Comparison of ENCODE assay signal across 1 cellular context in the genomic region with DNA sequence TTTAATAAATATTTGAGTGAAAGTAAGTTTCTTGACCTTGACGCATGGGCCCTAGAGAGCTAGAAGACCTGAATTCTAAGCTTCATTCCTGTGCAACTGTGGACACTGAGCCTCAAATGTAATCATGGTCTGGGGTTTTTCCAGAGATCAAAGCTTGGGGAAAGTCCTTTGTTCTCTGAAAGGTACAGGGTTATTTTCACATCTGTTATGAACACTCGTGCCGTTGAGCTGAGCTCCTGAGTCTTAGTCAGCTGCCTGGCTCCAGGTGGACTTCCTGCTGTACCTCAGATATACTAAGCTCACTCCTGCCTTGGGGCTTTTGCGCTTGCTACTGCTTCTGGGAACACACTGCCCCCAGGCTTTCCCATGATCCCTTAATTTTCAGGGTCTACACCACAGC.
TF ChIP-seq lines count a peak whose summit lies in the region.

No MANE protein-coding gene starts in this region.

TF ChIP-seq in HepG2, 621 proteins besides CTCF, POLR2A, EP300 and RAD21 (continues in another document):
- TF ChIP-seq BCL6 (CRISPR knock-in tag; IDR thresholded peaks at IDR 0.05) (peak; percentile 64), ZNF577 (CRISPR knock-in tag; IDR thresholded peaks at IDR 0.05; ENCODE audit: borderline replicate concordance, low read depth) (no peak), FOXA1 (IDR thresholded peaks at IDR 0.05) (no peak), FOXA1 (CRISPR knock-in tag; IDR thresholded peaks at IDR 0.05) (peak; percentile 51; the same call in 1 of the 2 replicates), ZNF460 (CRISPR knock-in tag; IDR thresholded peaks at IDR 0.05; ENCODE audit: borderline replicate concordance) (peak; percentile 4; the same call in 1 of the 2 replicates), ZMYM2 (CRISPR knock-in tag; IDR thresholded peaks at IDR 0.05) (0 out of 2 replicates have a peak, but pooled peaks have one; percentile 25), ARID4A (CRISPR knock-in tag; IDR thresholded peaks at IDR 0.05; ENCODE audit: borderline replicate concordance) (peak; percentile 17; the same call in 1 of the 2 replicates), ZMYM3 (CRISPR knock-in tag; IDR thresholded peaks at IDR 0.05) (0 out of 2 replicates have a peak, but pooled peaks have one; percentile 12), FOXC1 (CRISPR knock-in tag; IDR thresholded peaks at IDR 0.05; ENCODE audit: borderline replicate concordance) (0 out of 2 replicates have a peak, but pooled peaks have one; percentile 46), RELA (CRISPR knock-in tag; IDR thresholded peaks at IDR 0.05) (no peak), RFX3 (CRISPR knock-in tag; IDR thresholded peaks at IDR 0.05) (no peak), SOX6 (IDR thresholded peaks at IDR 0.05) (no peak), SOX6 (CRISPR knock-in tag; IDR thresholded peaks at IDR 0.05) (peak; percentile 87), TEAD2 (CRISPR knock-in tag; IDR thresholded peaks at IDR 0.05) (no peak), MAZ (IDR thresholded peaks at IDR 0.05; ENCODE audit: borderline replicate concordance, low read depth, low read length) (no peak), MAZ (CRISPR knock-in tag; IDR thresholded peaks at IDR 0.05; ENCODE audit: low read depth) (no peak), TFAP4 (IDR thresholded peaks at IDR 0.05; ENCODE audit: borderline replicate concordance, low read depth) (peak; percentile 79; the same call in 1 of the 2 replicates), SOX13 (IDR thresholded peaks at IDR 0.05) (no peak), SOX13 (CRISPR knock-in tag; conservative IDR thresholded peaks at IDR 0.05 in 1 of 2, IDR thresholded peaks at IDR 0.05 in 1 of 2) (peak in 1 of 2 experiments; percentile 84; a peak in 2 of 4 replicates), HDAC2 (CRISPR knock-in tag; IDR thresholded peaks at IDR 0.05) (peak; percentile 23; the same call in 1 of the 2 replicates), SIN3B (IDR thresholded peaks at IDR 0.05; ENCODE audit: low read length) (no peak), ARNT2 (CRISPR knock-in tag; IDR thresholded peaks at IDR 0.05; ENCODE audit: low read depth) (no peak), SOX5 (CRISPR knock-in tag; IDR thresholded peaks at IDR 0.05; ENCODE audit: borderline replicate concordance) (peak; percentile 89), HDAC1 (CRISPR knock-in tag; IDR thresholded peaks at IDR 0.05) (peak; percentile 48; the same call in 1 of the 2 replicates), TCF7 (IDR thresholded peaks at IDR 0.05; ENCODE audit: low read depth) (peak; percentile 87), ZGPAT (CRISPR knock-in tag; IDR thresholded peaks at IDR 0.05) (peak; percentile 50; the same call in 1 of the 2 replicates), TCF7L2 (IDR thresholded peaks at IDR 0.05; ENCODE audit: low read depth, low read length) (peak; percentile 18; the same call in 1 of the 2 replicates), BHLHE40 (IDR thresholded peaks at IDR 0.05; ENCODE audit: low read length) (peak; percentile 84), SYNCRIP (IDR thresholded peaks at IDR 0.05; ENCODE audit: insufficient read depth, low read depth, low read length) (no peak), SAP130 (CRISPR knock-in tag; IDR thresholded peaks at IDR 0.05; ENCODE audit: low read depth) (peak; percentile 49), TFE3 (CRISPR knock-in tag; IDR thresholded peaks at IDR 0.05) (0 out of 2 replicates have a peak, but pooled peaks have one; percentile 47), ELF3 (CRISPR knock-in tag; IDR thresholded peaks at IDR 0.05) (peak; percentile 57; the same call in 1 of the 2 replicates), THAP11 (CRISPR knock-in tag; IDR thresholded peaks at IDR 0.05) (peak; percentile 34; the same call in 1 of the 2 replicates), REL (CRISPR knock-in tag; conservative IDR thresholded peaks at IDR 0.05) (no peak), DPF2 (CRISPR knock-in tag; IDR thresholded peaks at IDR 0.05; ENCODE audit: borderline replicate concordance, low read depth) (0 out of 2 replicates have a peak, but pooled peaks have one; percentile 40), ZBTB4 (CRISPR knock-in tag; IDR thresholded peaks at IDR 0.05; ENCODE audit: borderline replicate concordance) (peak; percentile 47; the same call in 1 of the 2 replicates), NFIB (CRISPR knock-in tag; IDR thresholded peaks at IDR 0.05; ENCODE audit: borderline replicate concordance) (no peak), GATAD2A (CRISPR knock-in tag; IDR thresholded peaks at IDR 0.05) (0 out of 2 replicates have a peak, but pooled peaks have one; percentile 26)
- TF ChIP-seq, protein P1, sequence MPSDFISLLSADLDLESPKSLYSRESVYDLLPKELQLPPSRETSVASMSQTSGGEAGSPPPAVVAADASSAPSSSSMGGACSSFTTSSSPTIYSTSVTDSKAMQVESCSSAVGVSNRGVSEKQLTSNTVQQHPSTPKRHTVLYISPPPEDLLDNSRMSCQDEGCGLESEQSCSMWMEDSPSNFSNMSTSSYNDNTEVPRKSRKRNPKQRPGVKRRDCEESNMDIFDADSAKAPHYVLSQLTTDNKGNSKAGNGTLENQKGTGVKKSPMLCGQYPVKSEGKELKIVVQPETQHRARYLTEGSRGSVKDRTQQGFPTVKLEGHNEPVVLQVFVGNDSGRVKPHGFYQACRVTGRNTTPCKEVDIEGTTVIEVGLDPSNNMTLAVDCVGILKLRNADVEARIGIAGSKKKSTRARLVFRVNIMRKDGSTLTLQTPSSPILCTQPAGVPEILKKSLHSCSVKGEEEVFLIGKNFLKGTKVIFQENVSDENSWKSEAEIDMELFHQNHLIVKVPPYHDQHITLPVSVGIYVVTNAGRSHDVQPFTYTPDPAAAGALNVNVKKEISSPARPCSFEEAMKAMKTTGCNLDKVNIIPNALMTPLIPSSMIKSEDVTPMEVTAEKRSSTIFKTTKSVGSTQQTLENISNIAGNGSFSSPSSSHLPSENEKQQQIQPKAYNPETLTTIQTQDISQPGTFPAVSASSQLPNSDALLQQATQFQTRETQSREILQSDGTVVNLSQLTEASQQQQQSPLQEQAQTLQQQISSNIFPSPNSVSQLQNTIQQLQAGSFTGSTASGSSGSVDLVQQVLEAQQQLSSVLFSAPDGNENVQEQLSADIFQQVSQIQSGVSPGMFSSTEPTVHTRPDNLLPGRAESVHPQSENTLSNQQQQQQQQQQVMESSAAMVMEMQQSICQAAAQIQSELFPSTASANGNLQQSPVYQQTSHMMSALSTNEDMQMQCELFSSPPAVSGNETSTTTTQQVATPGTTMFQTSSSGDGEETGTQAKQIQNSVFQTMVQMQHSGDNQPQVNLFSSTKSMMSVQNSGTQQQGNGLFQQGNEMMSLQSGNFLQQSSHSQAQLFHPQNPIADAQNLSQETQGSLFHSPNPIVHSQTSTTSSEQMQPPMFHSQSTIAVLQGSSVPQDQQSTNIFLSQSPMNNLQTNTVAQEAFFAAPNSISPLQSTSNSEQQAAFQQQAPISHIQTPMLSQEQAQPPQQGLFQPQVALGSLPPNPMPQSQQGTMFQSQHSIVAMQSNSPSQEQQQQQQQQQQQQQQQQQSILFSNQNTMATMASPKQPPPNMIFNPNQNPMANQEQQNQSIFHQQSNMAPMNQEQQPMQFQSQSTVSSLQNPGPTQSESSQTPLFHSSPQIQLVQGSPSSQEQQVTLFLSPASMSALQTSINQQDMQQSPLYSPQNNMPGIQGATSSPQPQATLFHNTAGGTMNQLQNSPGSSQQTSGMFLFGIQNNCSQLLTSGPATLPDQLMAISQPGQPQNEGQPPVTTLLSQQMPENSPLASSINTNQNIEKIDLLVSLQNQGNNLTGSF (CRISPR knock-in tag; IDR thresholded peaks at IDR 0.05), result no peak
- TF ChIP-seq, protein P2, sequence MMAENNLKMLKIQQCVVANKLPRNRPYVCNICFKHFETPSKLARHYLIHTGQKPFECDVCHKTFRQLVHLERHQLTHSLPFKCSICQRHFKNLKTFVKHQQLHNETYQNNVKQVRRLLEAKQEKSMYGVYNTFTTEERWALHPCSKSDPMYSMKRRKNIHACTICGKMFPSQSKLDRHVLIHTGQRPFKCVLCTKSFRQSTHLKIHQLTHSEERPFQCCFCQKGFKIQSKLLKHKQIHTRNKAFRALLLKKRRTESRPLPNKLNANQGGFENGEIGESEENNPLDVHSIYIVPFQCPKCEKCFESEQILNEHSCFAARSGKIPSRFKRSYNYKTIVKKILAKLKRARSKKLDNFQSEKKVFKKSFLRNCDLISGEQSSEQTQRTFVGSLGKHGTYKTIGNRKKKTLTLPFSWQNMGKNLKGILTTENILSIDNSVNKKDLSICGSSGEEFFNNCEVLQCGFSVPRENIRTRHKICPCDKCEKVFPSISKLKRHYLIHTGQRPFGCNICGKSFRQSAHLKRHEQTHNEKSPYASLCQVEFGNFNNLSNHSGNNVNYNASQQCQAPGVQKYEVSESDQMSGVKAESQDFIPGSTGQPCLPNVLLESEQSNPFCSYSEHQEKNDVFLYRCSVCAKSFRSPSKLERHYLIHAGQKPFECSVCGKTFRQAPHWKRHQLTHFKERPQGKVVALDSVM (CRISPR knock-in tag; IDR thresholded peaks at IDR 0.05), result peak; percentile 43; the same call in 1 of the 2 replicates
